Comparison of ENCODE assay signal across 15 cellular contexts in the genomic region with DNA sequence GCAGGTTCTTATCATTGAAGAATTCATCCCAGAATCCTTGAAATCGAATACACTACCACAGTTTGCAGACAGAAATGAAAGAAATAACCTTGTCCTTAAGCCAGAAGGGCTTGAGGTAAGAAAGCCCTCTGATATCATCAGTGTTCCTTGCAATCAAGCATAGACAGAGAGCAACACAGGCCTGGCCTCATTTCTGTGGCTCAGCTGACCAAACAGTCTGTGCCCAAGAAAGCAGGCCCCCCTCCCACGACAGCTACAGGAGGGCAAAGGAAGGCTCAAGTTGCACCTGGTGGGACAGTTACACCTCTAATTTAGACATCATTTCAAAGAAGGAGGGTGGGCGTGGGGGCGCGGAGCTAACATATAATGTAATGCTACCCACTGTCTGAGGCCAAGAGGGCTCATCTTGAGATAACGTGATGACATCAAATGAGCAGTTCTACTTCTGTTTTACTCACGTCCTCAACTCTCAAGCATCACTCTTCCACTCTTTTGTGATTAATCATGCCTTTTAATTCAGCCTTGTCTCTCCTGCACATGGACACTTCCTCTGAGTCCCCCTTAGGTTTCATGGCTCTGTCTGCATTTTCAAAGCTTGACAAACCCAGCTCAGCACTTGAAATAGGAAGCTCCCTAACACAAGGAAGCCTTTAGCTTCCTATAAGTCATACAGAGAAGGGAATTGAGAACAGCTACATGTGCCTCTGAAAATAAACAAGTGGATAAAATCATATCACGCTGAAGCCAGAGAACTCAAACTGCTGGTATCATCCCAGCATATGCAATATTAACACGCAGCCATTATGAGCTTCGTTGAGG.
"Had no signal": no experiment of that assay in that cellular context is flagged by ENCODE, and none has a peak within 500 bp of the region (broad histone marks: within the 10 kb centered on the region; RNA-seq: fewer than 3 reads in every experiment).

No MANE protein-coding gene starts in this region.

- H3K9me3 Mint-ChIP-seq: activated B cell treated with CpG ODN at 0.5 μM for 24 hours; activated CD4-positive, alpha-beta T cell treated with anti-CD3 and anti-CD28 coated beads, Interleukin-2, amount 10 ng/mL, durations not matched to agents 24 days and 14 days; activated naive CD8-positive, alpha-beta T cell treated with anti-CD3 and anti-CD28 coated beads for 36 hours had no signal

- H3K27ac Mint-ChIP-seq: activated B cell treated with CpG ODN at 0.5 μM for 24 hours; activated CD4-positive, alpha-beta T cell treated with anti-CD3 and anti-CD28 coated beads, Interleukin-2, amount 10 ng/mL, durations not matched to agents 24 days and 14 days; activated naive CD8-positive, alpha-beta T cell treated with anti-CD3 and anti-CD28 coated beads for 36 hours had no signal

- DNase-seq: activated B cell treated with CpG ODN at 0.5 μM for 24 hours; activated CD4-positive, alpha-beta T cell treated with anti-CD3 and anti-CD28 coated beads, Interleukin-2, amount 10 ng/mL, durations not matched to agents 24 days and 14 days; activated CD8-positive, alpha-beta memory T cell treated with anti-CD3 and anti-CD28 coated beads for 24 hours; activated naive CD8-positive, alpha-beta T cell treated with anti-CD3 and anti-CD28 coated beads for 36 hours; central memory CD4-positive, alpha-beta T cell; colonic mucosa; esophagus squamous epithelium; foreskin fibroblast; naive B cell; ovary; stimulated activated CD4-positive, alpha-beta T cell treated with anti-CD3 and anti-CD28 coated beads, Interleukin-4, amount 100 ng/mL, for 1 hour; stimulated activated naive CD4-positive, alpha-beta T cell had no signal

- H3K4me1 Mint-ChIP-seq: activated naive CD8-positive, alpha-beta T cell treated with anti-CD3 and anti-CD28 coated beads for 36 hours had no signal

- H3K4me3 Mint-ChIP-seq: activated B cell treated with CpG ODN at 0.5 μM for 24 hours; activated CD4-positive, alpha-beta T cell treated with anti-CD3 and anti-CD28 coated beads, Interleukin-2, amount 10 ng/mL, durations not matched to agents 24 days and 14 days; activated naive CD8-positive, alpha-beta T cell treated with anti-CD3 and anti-CD28 coated beads for 36 hours; brain had no signal

- H3K27me3 Mint-ChIP-seq: activated B cell treated with CpG ODN at 0.5 μM for 24 hours; activated CD4-positive, alpha-beta T cell treated with anti-CD3 and anti-CD28 coated beads, Interleukin-2, amount 10 ng/mL, durations not matched to agents 24 days and 14 days; activated naive CD8-positive, alpha-beta T cell treated with anti-CD3 and anti-CD28 coated beads for 36 hours; brain; naive B cell had no signal

- H3K27me3 ChIP-seq: colonic mucosa, esophagus squamous epithelium, ovary, tibial nerve, vagina had no signal

- H3K27ac ChIP-seq: colonic mucosa, esophagus squamous epithelium, ovary, vagina had no signal

- H3K4me1 ChIP-seq: colonic mucosa had no signal

- H3K9me3 ChIP-seq: colonic mucosa, esophagus squamous epithelium, ovary, tibial nerve, vagina had no signal

- H3K36me3 ChIP-seq: colonic mucosa, ovary, vagina had no signal

- H3K4me3 ChIP-seq: colonic mucosa, esophagus squamous epithelium, ovary, tibial nerve, vagina had no signal
